Comparison of ENCODE assay signal across 1 cellular context in the genomic region with DNA sequence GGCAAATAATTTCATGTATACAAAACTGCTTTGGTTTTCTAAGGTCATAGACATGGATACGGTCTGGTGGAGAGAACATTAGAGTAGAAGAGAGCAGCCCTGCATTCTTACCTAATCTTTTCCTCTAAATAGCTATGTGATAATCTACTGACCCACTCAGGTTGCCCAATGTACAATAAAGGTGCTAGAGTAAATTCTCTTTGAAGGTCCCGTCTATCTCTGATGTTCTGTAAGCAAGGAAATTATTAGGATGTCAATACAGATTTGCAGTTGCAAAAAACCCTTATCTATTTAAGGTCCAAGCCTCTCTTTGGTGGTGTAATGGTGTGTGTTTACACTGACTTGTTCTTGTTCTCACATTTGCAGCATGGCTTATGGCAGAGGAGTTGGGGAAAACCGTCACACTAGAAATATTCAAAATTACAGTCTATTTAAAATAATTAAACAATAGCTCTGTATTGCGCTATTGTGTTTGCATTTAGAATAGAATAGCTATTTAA.
A peak's percentile ranks its signal among the peaks of the same experiment; 100 is the strongest.
TF ChIP-seq lines count a peak whose summit lies in the region.

No MANE protein-coding gene starts in this region.

TF ChIP-seq in HepG2, 621 proteins besides CTCF, POLR2A, EP300 and RAD21 (continued from another document and continues in another):
- TF ChIP-seq JDP2 (CRISPR knock-in tag; IDR thresholded peaks at IDR 0.05; ENCODE audit: borderline replicate concordance), result peak; percentile 64; the same call in 1 of the 2 replicates
- TF ChIP-seq ZNF878 (CRISPR knock-in tag; IDR thresholded peaks at IDR 0.05), result peak; percentile 93; the same call in 1 of the 2 replicates
- peak; percentile 91 for TF ChIP-seq KAT8 (CRISPR knock-in tag; IDR thresholded peaks at IDR 0.05)
- TF ChIP-seq MIER3 (CRISPR knock-in tag; IDR thresholded peaks at IDR 0.05; ENCODE audit: borderline replicate concordance), result peak; percentile 99; the same call in 1 of the 2 replicates
- TF ChIP-seq ZFP36 (IDR thresholded peaks at IDR 0.05; ENCODE audit: borderline replicate concordance, low read depth, low read length, partially characterized antibody), result no peak
- TF ChIP-seq SP140L (CRISPR knock-in tag; IDR thresholded peaks at IDR 0.05; ENCODE audit: borderline replicate concordance), result peak; percentile 91; the same call in 1 of the 2 replicates
- no peak for TF ChIP-seq PRPF4 (IDR thresholded peaks at IDR 0.05; ENCODE audit: low read depth, low read length, poor library complexity, severe bottlenecking)
- TF ChIP-seq ZNF362 (CRISPR knock-in tag; IDR thresholded peaks at IDR 0.05; ENCODE audit: borderline replicate concordance), result peak; percentile 96
- no peak for TF ChIP-seq MYC (CRISPR knock-in tag; IDR thresholded peaks at IDR 0.05; ENCODE audit: borderline replicate concordance)
- TF ChIP-seq ZNF264 (CRISPR knock-in tag; IDR thresholded peaks at IDR 0.05), result peak; percentile 81; the same call in 1 of the 2 replicates
- TF ChIP-seq, protein P1, sequence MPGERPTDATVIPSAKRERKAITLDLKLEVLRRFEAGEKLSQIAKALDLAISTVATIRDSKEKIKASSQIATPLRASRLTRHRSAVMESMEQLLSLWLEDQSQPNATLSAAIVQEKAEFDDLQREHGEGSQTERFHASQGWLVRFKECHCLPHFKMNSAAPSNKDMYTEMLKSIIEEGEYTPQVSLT (CRISPR knock-in tag; IDR thresholded peaks at IDR 0.05; ENCODE audit: borderline replicate concordance, low read depth), result no peak
- TF ChIP-seq SMARCC2 (IDR thresholded peaks at IDR 0.05), result no peak
- peak; percentile 56; the same call in 1 of the 2 replicates for TF ChIP-seq ZNF24 (IDR thresholded peaks at IDR 0.05)
- no peak for TF ChIP-seq ZFP36L2 (CRISPR knock-in tag; IDR thresholded peaks at IDR 0.05)
- no peak for TF ChIP-seq ZC3H4 (CRISPR knock-in tag; IDR thresholded peaks at IDR 0.05; ENCODE audit: borderline replicate concordance)
- TF ChIP-seq ZNF432 (CRISPR knock-in tag; IDR thresholded peaks at IDR 0.05; ENCODE audit: borderline replicate concordance), result no peak
- TF ChIP-seq IRF2 (CRISPR knock-in tag; IDR thresholded peaks at IDR 0.05), result peak; percentile 94
- no peak for TF ChIP-seq ZBTB44 (CRISPR knock-in tag; IDR thresholded peaks at IDR 0.05)
- peak; percentile 77; the same call in 1 of the 2 replicates for TF ChIP-seq RNF219 (CRISPR knock-in tag; IDR thresholded peaks at IDR 0.05)
- TF ChIP-seq, protein P2, sequence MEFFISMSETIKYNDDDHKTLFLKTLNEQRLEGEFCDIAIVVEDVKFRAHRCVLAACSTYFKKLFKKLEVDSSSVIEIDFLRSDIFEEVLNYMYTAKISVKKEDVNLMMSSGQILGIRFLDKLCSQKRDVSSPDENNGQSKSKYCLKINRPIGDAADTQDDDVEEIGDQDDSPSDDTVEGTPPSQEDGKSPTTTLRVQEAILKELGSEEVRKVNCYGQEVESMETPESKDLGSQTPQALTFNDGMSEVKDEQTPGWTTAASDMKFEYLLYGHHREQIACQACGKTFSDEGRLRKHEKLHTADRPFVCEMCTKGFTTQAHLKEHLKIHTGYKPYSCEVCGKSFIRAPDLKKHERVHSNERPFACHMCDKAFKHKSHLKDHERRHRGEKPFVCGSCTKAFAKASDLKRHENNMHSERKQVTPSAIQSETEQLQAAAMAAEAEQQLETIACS (CRISPR knock-in tag; IDR thresholded peaks at IDR 0.05), result no peak
- peak; percentile 54 for TF ChIP-seq GABPB1 (CRISPR knock-in tag; IDR thresholded peaks at IDR 0.05)
- TF ChIP-seq, protein P3, sequence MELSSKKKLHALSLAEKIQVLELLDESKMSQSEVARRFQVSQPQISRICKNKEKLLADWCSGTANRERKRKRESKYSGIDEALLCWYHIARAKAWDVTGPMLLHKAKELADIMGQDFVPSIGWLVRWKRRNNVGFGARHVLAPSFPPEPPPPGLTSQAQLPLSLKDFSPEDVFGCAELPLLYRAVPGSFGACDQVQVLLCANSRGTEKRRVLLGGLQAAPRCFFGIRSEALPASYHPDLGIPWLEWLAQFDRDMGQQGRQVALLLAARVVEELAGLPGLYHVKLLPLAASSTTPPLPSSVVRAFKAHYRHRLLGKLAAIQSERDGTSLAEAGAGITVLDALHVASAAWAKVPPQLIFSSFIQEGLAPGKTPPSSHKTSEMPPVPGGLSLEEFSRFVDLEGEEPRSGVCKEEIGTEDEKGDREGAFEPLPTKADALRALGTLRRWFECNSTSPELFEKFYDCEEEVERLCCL (CRISPR knock-in tag; IDR thresholded peaks at IDR 0.05; ENCODE audit: borderline replicate concordance), result no peak
- peak; percentile 47; the same call in 1 of the 2 replicates for TF ChIP-seq ZNF138 (CRISPR knock-in tag; IDR thresholded peaks at IDR 0.05; ENCODE audit: low read depth)
- no peak for TF ChIP-seq ZNF780A (CRISPR knock-in tag; IDR thresholded peaks at IDR 0.05)
- peak; percentile 99 for TF ChIP-seq BRD4 (CRISPR knock-in tag; IDR thresholded peaks at IDR 0.05)
- TF ChIP-seq MTERF4 (CRISPR knock-in tag; IDR thresholded peaks at IDR 0.05), result no peak
- TF ChIP-seq, protein P4, sequence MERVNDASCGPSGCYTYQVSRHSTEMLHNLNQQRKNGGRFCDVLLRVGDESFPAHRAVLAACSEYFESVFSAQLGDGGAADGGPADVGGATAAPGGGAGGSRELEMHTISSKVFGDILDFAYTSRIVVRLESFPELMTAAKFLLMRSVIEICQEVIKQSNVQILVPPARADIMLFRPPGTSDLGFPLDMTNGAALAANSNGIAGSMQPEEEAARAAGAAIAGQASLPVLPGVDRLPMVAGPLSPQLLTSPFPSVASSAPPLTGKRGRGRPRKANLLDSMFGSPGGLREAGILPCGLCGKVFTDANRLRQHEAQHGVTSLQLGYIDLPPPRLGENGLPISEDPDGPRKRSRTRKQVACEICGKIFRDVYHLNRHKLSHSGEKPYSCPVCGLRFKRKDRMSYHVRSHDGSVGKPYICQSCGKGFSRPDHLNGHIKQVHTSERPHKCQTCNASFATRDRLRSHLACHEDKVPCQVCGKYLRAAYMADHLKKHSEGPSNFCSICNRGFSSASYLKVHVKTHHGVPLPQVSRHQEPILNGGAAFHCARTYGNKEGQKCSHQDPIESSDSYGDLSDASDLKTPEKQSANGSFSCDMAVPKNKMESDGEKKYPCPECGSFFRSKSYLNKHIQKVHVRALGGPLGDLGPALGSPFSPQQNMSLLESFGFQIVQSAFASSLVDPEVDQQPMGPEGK (CRISPR knock-in tag; IDR thresholded peaks at IDR 0.05), result peak; percentile 82
- peak; percentile 95 for TF ChIP-seq JUN (CRISPR knock-in tag; IDR thresholded peaks at IDR 0.05)
- TF ChIP-seq NFRKB (IDR thresholded peaks at IDR 0.05), result no peak; the same call in 1 of the 2 replicates
- TF ChIP-seq NFKBIZ (CRISPR knock-in tag; IDR thresholded peaks at IDR 0.05), result peak; percentile 98
- TF ChIP-seq, protein P5, sequence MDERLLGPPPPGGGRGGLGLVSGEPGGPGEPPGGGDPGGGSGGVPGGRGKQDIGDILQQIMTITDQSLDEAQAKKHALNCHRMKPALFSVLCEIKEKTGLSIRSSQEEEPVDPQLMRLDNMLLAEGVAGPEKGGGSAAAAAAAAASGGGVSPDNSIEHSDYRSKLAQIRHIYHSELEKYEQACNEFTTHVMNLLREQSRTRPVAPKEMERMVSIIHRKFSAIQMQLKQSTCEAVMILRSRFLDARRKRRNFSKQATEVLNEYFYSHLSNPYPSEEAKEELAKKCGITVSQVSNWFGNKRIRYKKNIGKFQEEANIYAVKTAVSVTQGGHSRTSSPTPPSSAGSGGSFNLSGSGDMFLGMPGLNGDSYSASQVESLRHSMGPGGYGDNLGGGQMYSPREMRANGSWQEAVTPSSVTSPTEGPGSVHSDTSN (CRISPR knock-in tag; IDR thresholded peaks at IDR 0.05), result no peak
- TF ChIP-seq ZFP41 (CRISPR knock-in tag; IDR thresholded peaks at IDR 0.05; ENCODE audit: borderline replicate concordance), result no peak
- no peak for TF ChIP-seq ZNF326 (CRISPR knock-in tag; IDR thresholded peaks at IDR 0.05; ENCODE audit: borderline replicate concordance)
- TF ChIP-seq HMGXB3 (CRISPR knock-in tag; IDR thresholded peaks at IDR 0.05; ENCODE audit: borderline replicate concordance), result peak; percentile 93; the same call in 1 of the 2 replicates
- TF ChIP-seq KLF15 (CRISPR knock-in tag; IDR thresholded peaks at IDR 0.05; ENCODE audit: borderline replicate concordance), result no peak
- no peak for TF ChIP-seq ZNF841 (CRISPR knock-in tag; IDR thresholded peaks at IDR 0.05; ENCODE audit: borderline replicate concordance)
- TF ChIP-seq ZNF337 (CRISPR knock-in tag; IDR thresholded peaks at IDR 0.05; ENCODE audit: borderline replicate concordance, low read depth), result peak; percentile 66; the same call in 1 of the 2 replicates
- peak; percentile 98 for TF ChIP-seq SATB2 (CRISPR knock-in tag; IDR thresholded peaks at IDR 0.05)
- TF ChIP-seq, protein P6, sequence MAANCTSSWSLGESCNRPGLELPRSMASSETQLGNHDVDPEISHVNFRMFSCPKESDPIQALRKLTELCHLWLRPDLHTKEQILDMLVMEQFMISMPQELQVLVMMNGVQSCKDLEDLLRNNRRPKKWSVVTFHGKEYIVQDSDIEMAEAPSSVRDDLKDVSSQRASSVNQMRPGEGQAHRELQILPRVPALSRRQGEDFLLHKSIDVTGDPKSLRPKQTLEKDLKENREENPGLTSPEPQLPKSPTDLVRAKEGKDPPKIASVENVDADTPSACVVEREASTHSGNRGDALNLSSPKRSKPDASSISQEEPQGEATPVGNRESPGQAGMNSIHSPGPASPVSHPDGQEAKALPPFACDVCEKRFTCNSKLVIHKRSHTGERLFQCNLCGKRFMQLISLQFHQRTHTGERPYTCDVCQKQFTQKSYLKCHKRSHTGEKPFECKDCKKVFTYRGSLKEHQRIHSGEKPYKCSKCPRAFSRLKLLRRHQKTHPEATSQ (CRISPR knock-in tag; IDR thresholded peaks at IDR 0.05; ENCODE audit: borderline replicate concordance), result peak; percentile 87; the same call in 1 of the 2 replicates
- no peak for TF ChIP-seq ZNF839 (CRISPR knock-in tag; IDR thresholded peaks at IDR 0.05; ENCODE audit: borderline replicate concordance)
- peak; percentile 77 for TF ChIP-seq ZSCAN21 (CRISPR knock-in tag; IDR thresholded peaks at IDR 0.05; ENCODE audit: borderline replicate concordance)
